ENCODE assay signal across 17 cellular contexts in the genomic region with DNA sequence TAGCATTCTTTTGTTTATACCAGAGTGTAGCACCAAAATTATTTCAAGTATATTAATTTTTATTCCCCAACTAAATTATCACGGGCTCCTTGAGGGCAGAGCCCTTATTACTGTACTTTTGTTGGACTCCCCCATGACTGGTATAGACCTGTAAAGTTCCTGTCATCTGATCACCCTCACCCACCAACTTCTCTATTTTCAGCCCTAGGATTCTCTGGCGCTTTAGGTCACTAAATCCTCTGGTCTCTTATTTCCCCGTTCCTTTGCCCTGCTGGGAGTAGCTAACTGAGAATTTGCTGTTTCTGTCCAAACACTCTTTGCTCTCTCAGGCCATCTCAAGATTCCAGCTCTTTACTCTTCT. TPM values are rescaled to one million over a fixed set of nuclear protein-coding genes. Genes with fewer than 3 reads are reported as not detected.
DNase-seq lines count a peak whose midpoint lies in the region; ATAC-seq and TF ChIP-seq lines count a peak whose summit lies in the region.
"Had no signal": no experiment of that assay in that cellular context is flagged by ENCODE, and none has a peak within 500 bp of the region (broad histone marks: within the 10 kb centered on the region; RNA-seq: fewer than 3 reads in every experiment).

No MANE protein-coding gene starts in this region.

- no peaks in the 10 kb centered on the region; the same call in 1 of the 2 replicates for H3K36me3 ChIP-seq in OCI-LY7 (ENCODE audit: insufficient read depth, low read length)
- no peaks in the 10 kb centered on the region for H3K36me3 ChIP-seq in breast epithelium
- H3K36me3 ChIP-seq: spleen had no signal

- CTCF ChIA-PET in OCI-LY7 (lab: Charles Lee; ENCODE audit: unreplicated experiment): no interaction called here

- peaks cover 0 to 48% of the 10 kb centered on the region in 2 donors for H3K27me3 ChIP-seq in breast epithelium

- peaks cover 5% of the 10 kb centered on the region for H3K4me1 Mint-ChIP-seq in activated T-helper 17 cell treated with anti-CD3 and anti-CD28 coated beads, Interleukin-2, amount 50 U/mL, for 72 hours

- TF ChIP-seq CTCF in OCI-LY7 (conservative IDR thresholded peaks at IDR 0.05; ENCODE audit: low read length) (no peak), breast epithelium (IDR thresholded peaks at IDR 0.05) (no peak)

- peak; percentile 18 to 25 for ATAC-seq in activated CD4-positive, CD25-positive, alpha-beta regulatory T cell treated with anti-CD3 and anti-CD28 coated beads, Interleukin-2, amount 50 U/mL, for 24 hours
- ATAC-seq in GM21528 (IDR thresholded peaks at IDR 0.05; ENCODE audit: low FRiP score, unreplicated experiment): peak; percentile 24
- peak; percentile 16 for ATAC-seq in HG03159 (IDR thresholded peaks at IDR 0.05; ENCODE audit: unreplicated experiment)
- ATAC-seq in activated T-helper 17 cell treated with anti-CD3 and anti-CD28 coated beads, Interleukin-2, amount 50 U/mL, for 72 hours (replicated peaks): peak; percentile 6
- ATAC-seq: SK-N-SH treated with all-trans-retinoic acid at 6 μM for 48 hours had no signal

- no peaks in the 10 kb centered on the region for H3K36me3 Mint-ChIP-seq in activated T-helper 17 cell treated with anti-CD3 and anti-CD28 coated beads, Interleukin-2, amount 50 U/mL, for 72 hours (ENCODE audit: low read depth)
- H3K36me3 Mint-ChIP-seq: mesothelial cell of epicardium had no signal

- no peaks in the 10 kb centered on the region for H3K27me3 Mint-ChIP-seq in activated T-helper 17 cell treated with anti-CD3 and anti-CD28 coated beads, Interleukin-2, amount 50 U/mL, for 72 hours

- H3K9me2 ChIP-seq in OCI-LY7 (ENCODE audit: insufficient read depth, low read length): no peaks in the 10 kb centered on the region

- no peak for DNase-seq in activated CD4-positive, CD25-positive, alpha-beta regulatory T cell (lab: John Stamatoyannopoulos, UW)
- DNase-seq in NCI-H2029 (lab: John Stamatoyannopoulos, UW) (no peak), OCI-LY7 (ENCODE audit: low spot score) (no peak), breast epithelium (ENCODE audit: low spot score in 2 of 2) (no peak)
- DNase-seq: GF-D8, NCI-H2107, spleen, trophoblast cell had no signal

- peak overlapping the region; percentile 52 for H3K4me3 Mint-ChIP-seq in activated T-helper 17 cell treated with anti-CD3 and anti-CD28 coated beads, Interleukin-2, amount 50 U/mL, for 72 hours
- H3K4me3 Mint-ChIP-seq: mesothelial cell of epicardium had no signal

- no peak overlapping the region for H3K27ac ChIP-seq in OCI-LY7 (ENCODE audit: low read depth, low read length, poor library complexity, severe bottlenecking)
- H3K27ac ChIP-seq in breast epithelium: no peak overlapping the region
- H3K27ac ChIP-seq: spleen had no signal

- H3K4me2 ChIP-seq in OCI-LY7 (ENCODE audit: low read length): no peak overlapping the region

- TF ChIP-seq POLR2A in breast epithelium (IDR thresholded peaks at IDR 0.05): no peak

- peak overlapping the region; percentile 84 for H3K27ac Mint-ChIP-seq in activated T-helper 17 cell treated with anti-CD3 and anti-CD28 coated beads, Interleukin-2, amount 50 U/mL, for 72 hours
- H3K27ac Mint-ChIP-seq: mesothelial cell of epicardium had no signal

- peaks cover 11% of the 10 kb centered on the region for H3K4me1 ChIP-seq in OCI-LY7 (ENCODE audit: insufficient read depth, low read length, poor library complexity, severe bottlenecking)
- H3K4me1 ChIP-seq in breast epithelium: no peaks in the 10 kb centered on the region

- H3K9me3 ChIP-seq in OCI-LY7 (ENCODE audit: low read length) (no peaks in the 10 kb centered on the region), breast epithelium (peaks cover 0 to 7% of the 10 kb centered on the region in 2 donors)

- H3K4me3 ChIP-seq in OCI-LY7 (ENCODE audit: low read depth, low read length, poor library complexity, severe bottlenecking): no peak overlapping the region
- no peak overlapping the region for H3K4me3 ChIP-seq in breast epithelium
- H3K4me3 ChIP-seq: spleen had no signal

- intact Hi-C loops in OCI-LY7 (cut with micrococcal nuclease; ENCODE audit: unreplicated experiment): no loop called here
- intact Hi-C loops in breast epithelium (cut with DNase I; ENCODE audit: low total_unique reads): no loop called here

- no peaks in the 10 kb centered on the region for H4K20me1 ChIP-seq in OCI-LY7 (ENCODE audit: insufficient read depth, low read length)

- peaks cover 8% of the 10 kb centered on the region for H3K79me2 ChIP-seq in OCI-LY7 (ENCODE audit: insufficient read depth, low read depth, low read length)

- no peaks in the 10 kb centered on the region for H3K9me3 Mint-ChIP-seq in activated T-helper 17 cell treated with anti-CD3 and anti-CD28 coated beads, Interleukin-2, amount 50 U/mL, for 72 hours

- no TSS peak for BruUV-seq in OCI-LY7 (replicated peaks; lab: Mats Ljungman, UMichigan)

- no peak overlapping the region for H2AFZ ChIP-seq in OCI-LY7 (ENCODE audit: low read length)

- POLR2A ChIA-PET in OCI-LY7 (lab: Charles Lee): no interaction called here

RNA-seq across cellular contexts. Expression of gene XKRX, which starts 3.2 kb away (rescaled TPM):
- under 1 TPM; 0.13 to 0.34 TPM for total RNA-seq in activated T-helper 17 cell treated with anti-CD3 and anti-CD28 coated beads, Interleukin-2, amount 50 U/mL, for 72 hours
- total RNA-seq in OCI-LY7 (2014; rRNA removed; shearing (Covaris generic)): 5.8 and 6.4 TPM in 2 replicates
- 8.4 and 11.8 TPM in 2 replicates for total RNA-seq in OCI-LY7 (2022)
- under 1 TPM; 0.16 to 0.59 (median 0.33) TPM for total RNA-seq in breast epithelium
- total RNA-seq: A172, dermis microvascular lymphatic vessel endothelial cell, osteocyte had no signal

RNA-seq across cellular contexts. Expression of gene ARL13A, which starts 37.6 kb away (rescaled TPM):
- not detected for total RNA-seq in activated T-helper 17 cell treated with anti-CD3 and anti-CD28 coated beads, Interleukin-2, amount 50 U/mL, for 72 hours
- not detected in 2 replicates for total RNA-seq in OCI-LY7 (2014; rRNA removed; shearing (Covaris generic))
- total RNA-seq in OCI-LY7 (2022) (not detected in 2 replicates), breast epithelium (not detected)
- total RNA-seq: A172, dermis microvascular lymphatic vessel endothelial cell, mesothelial cell of epicardium, osteocyte had no signal

RNA-seq across cellular contexts. Expression of gene NOX1, which starts 57.7 kb away (rescaled TPM):
- total RNA-seq in activated T-helper 17 cell treated with anti-CD3 and anti-CD28 coated beads, Interleukin-2, amount 50 U/mL, for 72 hours: not detected
- 0.05 TPM in 1 of 2 replicates, not detected in the other for total RNA-seq in OCI-LY7 (2014; rRNA removed; shearing (Covaris generic))
- total RNA-seq in OCI-LY7 (2022): not detected in 2 replicates
- not detected for total RNA-seq in breast epithelium
- total RNA-seq: A172, dermis microvascular lymphatic vessel endothelial cell, mesothelial cell of epicardium, osteocyte, spleen had no signal

Comparison
In these comparisons a context has a peak if more than half of its experiments do, and no peak if none do; other contexts are left out.
1. RNA of gene XKRX, which starts 3.2 kb away (total RNA-seq): 5.8 to 11.8 TPM in OCI-LY7; 0.13 to 0.34 TPM in activated T-helper 17 cell treated with anti-CD3 and anti-CD28 coated beads, Interleukin-2, amount 50 U/mL, for 72 hours and 0.16 to 0.59 TPM in breast epithelium; every median in the first group is over 4 times any median in the second.
2. Peak in every context shown above with its lines, with median percentiles within 50 percentile points of each other: ATAC-seq.